ENCODE assay signal across 8 cellular contexts in the genomic region with DNA sequence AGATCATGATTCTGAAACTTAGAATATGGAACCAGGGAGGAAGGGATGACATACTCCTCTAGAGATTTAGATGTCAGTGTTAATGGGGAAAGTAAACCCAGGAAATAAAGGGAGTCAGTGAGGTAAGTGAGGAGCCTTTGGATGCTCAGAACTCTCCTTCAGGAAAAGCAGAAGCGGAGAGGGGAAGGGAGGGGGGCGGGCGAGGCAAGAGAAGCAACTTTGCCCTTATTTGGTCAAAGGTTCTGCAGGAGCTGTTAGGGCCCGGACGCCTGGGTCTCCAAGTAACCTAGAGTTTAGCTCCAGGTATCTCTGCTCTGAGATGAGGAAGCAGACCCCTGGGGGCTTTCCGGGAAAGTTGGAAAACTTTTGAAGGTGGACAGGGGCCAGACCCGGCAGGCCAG. TPM values are rescaled to one million over a fixed set of nuclear protein-coding genes. Genes with fewer than 3 reads are reported as not detected.
DNase-seq lines count a peak whose midpoint lies in the region; TF ChIP-seq lines count a peak whose summit lies in the region.

No MANE protein-coding gene starts in this region.

- H3K36me3 ChIP-seq in SJSA1, result peaks cover 61% of the 10 kb centered on the region

- peak; percentile 42 for DNase-seq in NCI-H146 (lab: John Stamatoyannopoulos, UW)
- no peak for DNase-seq in NCI-H146 treated with DMSO at 0.1 percent for 48 hours (lab: John Stamatoyannopoulos, UW; ENCODE audit: unreplicated experiment)
- peak in 1 of 2 experiments; percentile 47 for DNase-seq in SJSA1 (ENCODE audit: low read depth in 1 of 2, low spot score in 2 of 2)
- peak; percentile 48 to 59 for DNase-seq in erythroblast (lab: John Stamatoyannopoulos, UW)
- DNase-seq in retinal pigment epithelial cell (ENCODE audit: low read depth), result no peak
- no peak for DNase-seq in T1000 (lab: John Stamatoyannopoulos, UW)
- DNase-seq in GM13977 (ENCODE audit: low spot score), result no peak
- no peak for DNase-seq in activated CD4-positive, alpha-beta T cell treated with anti-CD3 and anti-CD28 coated beads for 4 hours

- TF ChIP-seq POLR2A in erythroblast (IDR thresholded peaks at IDR 0.05; ENCODE audit: low read length), result no peak

- in situ Hi-C loops in GM13977 (cut with MboI; ENCODE audit: low pct_unique_long_range_greater_than_20kb, low sequenced_read_pairs, unreplicated experiment), result no loop called here

- H3K9me3 ChIP-seq in SJSA1 (replicated peaks), result no peaks in the 10 kb centered on the region

- H3K4me1 ChIP-seq in SJSA1 (replicated peaks), result peaks cover 56% of the 10 kb centered on the region

- H3K27me3 ChIP-seq in SJSA1 (replicated peaks), result no peaks in the 10 kb centered on the region

- H3K4me3 ChIP-seq in SJSA1 (peak overlapping the region; percentile 92), retinal pigment epithelial cell (ENCODE audit: low read length) (peak overlapping the region; percentile 93)

- no peak overlapping the region; the same call in 1 of the 2 replicates for H3K27ac ChIP-seq in SJSA1

- no peak for TF ChIP-seq CTCF in retinal pigment epithelial cell (conservative IDR thresholded peaks at IDR 0.05; ENCODE audit: low read depth, low read length)
- no peak for TF ChIP-seq CTCF in GM13977 (IDR thresholded peaks at IDR 0.05; ENCODE audit: extremely low read depth, insufficient read depth, missing control alignments)

RNA-seq across cellular contexts. Expression of a gene that starts 1.3 kb away (rescaled TPM):
- total RNA-seq in SJSA1 (2014; rRNA removed; shearing (Covaris generic)), result 1,207 and 1,337 TPM in 2 replicates

RNA-seq across cellular contexts. Expression of a gene that starts 3.9 kb away (rescaled TPM):
- total RNA-seq in SJSA1 (2014; rRNA removed; shearing (Covaris generic)), result 5.2 and 6.6 TPM in 2 replicates

RNA-seq across cellular contexts. Expression of a gene that starts 6.9 kb away (rescaled TPM):
- 4.2 and 13.0 TPM in 2 replicates for total RNA-seq in SJSA1 (2014; rRNA removed; shearing (Covaris generic))

RNA-seq across cellular contexts. Expression of a gene that starts 7.2 kb away (rescaled TPM):
- total RNA-seq in SJSA1 (2014; rRNA removed; shearing (Covaris generic)), result 67.6 and 68.4 TPM in 2 replicates

RNA-seq across cellular contexts. Expression of a gene that starts 14.9 kb away (rescaled TPM):
- total RNA-seq in SJSA1 (2014; rRNA removed; shearing (Covaris generic)), result not detected in 2 replicates

Comparison
In these comparisons a context has a peak if more than half of its experiments do, and no peak if none do; other contexts are left out.
1. DNase-seq: peak in NCI-H146 (single experiment) and erythroblast (2 of 2); none in NCI-H146 treated with DMSO at 0.1 percent for 48 hours (single experiment), retinal pigment epithelial cell (single experiment), T1000 (single experiment), GM13977 (single experiment) and activated CD4-positive, alpha-beta T cell treated with anti-CD3 and anti-CD28 coated beads for 4 hours (0 of 2).